15 cellular contexts compared by ENCODE assay signal in genomic region chr10:73807471-73807870, GRCh38.
"Had no signal": no experiment of that assay in that cellular context is flagged by ENCODE, and none has a peak within 500 bp of the region (broad histone marks: within the 10 kb centered on the region; RNA-seq: fewer than 3 reads in every experiment).

No MANE protein-coding gene starts in this region.

- H3K4me3 ChIP-seq: adrenal gland, colonic mucosa, prostate gland, sigmoid colon, tibial nerve had no signal

- H3K9me3 ChIP-seq: adrenal gland, colonic mucosa, prostate gland, sigmoid colon, tibial nerve had no signal

- H3K27me3 Mint-ChIP-seq: naive B cell had no signal

- DNase-seq: activated CD4-positive, alpha-beta T cell treated with anti-CD3 and anti-CD28 coated beads for 4 hours; colonic mucosa; effector CD4-positive, alpha-beta T cell; foreskin melanocyte; head of caudate nucleus; left cardiac atrium; naive B cell; occipital lobe; sigmoid colon; T1000; WERI-Rb-1 had no signal

- H3K27me3 ChIP-seq: adrenal gland, colonic mucosa, sigmoid colon, tibial nerve had no signal

- ATAC-seq: left cardiac atrium had no signal

- H3K27ac ChIP-seq: colonic mucosa, prostate gland, sigmoid colon, tibial nerve, WERI-Rb-1 had no signal

- H3K9me3 Mint-ChIP-seq: activated T-helper 2 cell treated with anti-CD3 and anti-CD28 coated beads, Interferon-gamma antibody, Interleukin-2, Interleukin-4, amounts not matched to agents 10 μg/mL and 5 μg/mL and 100 μg/mL, durations not matched to agents 14 hours and 24 hours and 36 hours had no signal

- H3K4me1 ChIP-seq: colonic mucosa had no signal
